ENCODE assay signal across 24 cellular contexts in genomic region chr5:144886668-144887067, GRCh38.
"Had no signal": no experiment of that assay in that cellular context is flagged by ENCODE, and none has a peak within 500 bp of the region (broad histone marks: within the 10 kb centered on the region; RNA-seq: fewer than 3 reads in every experiment).

No MANE protein-coding gene starts in this region.

- DNase-seq: dermis blood vessel endothelial cell; dorsolateral prefrontal cortex; effector CD4-positive, alpha-beta T cell; effector memory CD4-positive, alpha-beta T cell; foreskin keratinocyte; heart left ventricle; hypothalamus; immature natural killer cell; islet precursor cell; kidney; kidney glomerular epithelial cell; left colon; left ventricle myocardium inferior; lower lobe of right lung; mesenchymal stem cell; mucosa of descending colon had no signal

- H3K27me3 ChIP-seq: dorsolateral prefrontal cortex, esophagus muscularis mucosa, foreskin keratinocyte, gastroesophageal sphincter, heart left ventricle, hepatocyte had no signal

- ATAC-seq: foreskin keratinocyte, gastroesophageal sphincter, heart left ventricle, left colon, left lobe of liver, lower lobe of right lung, mucosa of descending colon had no signal

- H3K4me1 ChIP-seq: esophagus muscularis mucosa, foreskin keratinocyte, gastroesophageal sphincter, heart left ventricle, left ventricle myocardium inferior, lower lobe of right lung had no signal

- FAIRE-seq: colon, endothelial cell of umbilical vein, frontal cortex, kidney had no signal

- H3K36me3 ChIP-seq: esophagus muscularis mucosa, gastroesophageal sphincter, heart left ventricle, left ventricle myocardium inferior, lower lobe of right lung had no signal

- H3K27ac ChIP-seq: coronary artery, dorsolateral prefrontal cortex, esophagus muscularis mucosa, foreskin keratinocyte, gastroesophageal sphincter, heart left ventricle, hepatocyte, left ventricle myocardium inferior, lower lobe of right lung had no signal

- H3K9me3 ChIP-seq: esophagus muscularis mucosa, lower lobe of right lung, mucosa of descending colon had no signal

- H3K4me3 ChIP-seq: coronary artery, dorsolateral prefrontal cortex, esophagus muscularis mucosa, gastroesophageal sphincter, heart left ventricle, hepatocyte, left ventricle myocardium inferior, lower lobe of right lung, mucosa of descending colon had no signal

- H3K4me2 ChIP-seq: hepatocyte had no signal

- H3K79me2 ChIP-seq: hepatocyte had no signal

- H2AFZ ChIP-seq: hepatocyte had no signal
